Comparison of ENCODE assay signal across 8 cellular contexts in genomic region chr18:61581578-61582204, GRCh38.
DNase-seq lines count a peak whose midpoint lies in the region; ATAC-seq and TF ChIP-seq lines count a peak whose summit lies in the region.

No MANE protein-coding gene starts in this region.

- H3K9ac ChIP-seq in OCI-LY1 (ENCODE audit: low read length): no peak overlapping the region

- H3K27me3 ChIP-seq in CD4-positive, alpha-beta T cell (ENCODE audit: control insufficient read depth, insufficient read depth, low read length): peaks cover 17% of the 10 kb centered on the region
- H3K27me3 ChIP-seq in OCI-LY1 (ENCODE audit: insufficient read depth, low read length): peaks cover 3% of the 10 kb centered on the region; the same call in 1 of the 2 replicates

- H3K9me3 ChIP-seq in CD4-positive, alpha-beta T cell (ENCODE audit: control insufficient read depth, low read length): no peaks in the 10 kb centered on the region
- no peaks in the 10 kb centered on the region for H3K9me3 ChIP-seq in OCI-LY1 (ENCODE audit: low read length)

- intact Hi-C loops in CD4-positive, alpha-beta T cell (cut with DNase I, micrococcal nuclease): loop anchor here (1.0 to 5.0 kb wide), 3 partner anchors 311 to 1594 kb away; partner anchors contain the start of gene RNF152 (in 1 of the 2)

- H3K36me3 ChIP-seq in OCI-LY1 (ENCODE audit: insufficient read depth, low read length): no peaks in the 10 kb centered on the region

- CTCF ChIA-PET in CD4-positive, alpha-beta T cell (lab: Charles Lee): interaction anchor here (1.8 kb wide), 1 partner anchor 549 kb away, joined by 11 read pairs; no protein-coding TSS in a partner anchor

- DNase-seq in CD4-positive, alpha-beta T cell: peak; percentile 45 to 77 (median 54)
- peak; percentile 77 to 83 for DNase-seq in activated T-cell treated with anti-CD3 and anti-CD28 coated beads, Interleukin-2, amount 50 U/mL, for 48 hours
- DNase-seq in fibroblast of gingiva (ENCODE audit: low read depth): peak; percentile 40
- DNase-seq in naive B cell: peak; percentile 31
- peak; percentile 13 to 29 for DNase-seq in stimulated activated CD8-positive, alpha-beta memory T cell treated with anti-CD3 and anti-CD28 coated beads, Interleukin-7, amount 100 ng/mL, for 48 hours (ENCODE audit: extremely low read depth in 1 of 2, low read depth in 1 of 2)

- no peak overlapping the region for H3K4me2 ChIP-seq in OCI-LY1 (ENCODE audit: low read length)

- H3K4me1 Mint-ChIP-seq in CD4-positive, alpha-beta T cell (ENCODE audit: low read depth): peaks cover 9% of the 10 kb centered on the region
- H3K4me1 Mint-ChIP-seq in naive B cell: peaks cover 0 to 10% (median 6%) of the 10 kb centered on the region in 3 donors

- peak; percentile 95 for TF ChIP-seq CTCF in CD4-positive, alpha-beta T cell (IDR thresholded peaks at IDR 0.05)
- peak; percentile 86 for TF ChIP-seq CTCF in OCI-LY1 (IDR thresholded peaks at IDR 0.05; ENCODE audit: low read length)

- H3F3A ChIP-seq in OCI-LY1 (ENCODE audit: insufficient read depth, low read length): no peaks in the 10 kb centered on the region

- H3K4me3 Mint-ChIP-seq in CD4-positive, alpha-beta T cell: no peak overlapping the region
- H3K4me3 Mint-ChIP-seq in naive B cell: peak overlapping the region in 1 of 8 donors; percentile 17

- no peak overlapping the region for H3K4me3 ChIP-seq in OCI-LY1 (ENCODE audit: low read depth, low read length, poor library complexity, severe bottlenecking)

- peaks cover 82% of the 10 kb centered on the region for H3K27me3 Mint-ChIP-seq in CD4-positive, alpha-beta T cell
- peaks cover 30 to 51% (median 44%) of the 10 kb centered on the region in 3 donors for H3K27me3 Mint-ChIP-seq in naive B cell

- POLR2A ChIA-PET in CD4-positive, alpha-beta T cell (lab: Charles Lee): interaction anchor here (0.8 kb wide), 1 partner anchor 27 kb away, joined by 3 read pairs; no protein-coding TSS in a partner anchor

- no peaks in the 10 kb centered on the region for H3K4me1 ChIP-seq in OCI-LY1 (ENCODE audit: insufficient read depth, low read length, severe bottlenecking)

- no peaks in the 10 kb centered on the region for H3K79me2 ChIP-seq in OCI-LY1 (ENCODE audit: insufficient read depth, low read length)

- no peaks in the 10 kb centered on the region for H3K9me2 ChIP-seq in OCI-LY1 (ENCODE audit: low read depth, low read length)

- no peak overlapping the region for H3K27ac Mint-ChIP-seq in CD4-positive, alpha-beta T cell
- peak overlapping the region in 1 of 6 donors; percentile 34 for H3K27ac Mint-ChIP-seq in naive B cell

- no peaks in the 10 kb centered on the region for H3K36me3 Mint-ChIP-seq in CD4-positive, alpha-beta T cell (ENCODE audit: low read depth)
- H3K36me3 Mint-ChIP-seq in naive B cell: no peaks in the 10 kb centered on the region

- H3K27ac ChIP-seq in CD4-positive, alpha-beta T cell (ENCODE audit: low read depth, low read length): no peak overlapping the region
- no peak overlapping the region for H3K27ac ChIP-seq in OCI-LY1 (ENCODE audit: low read depth, low read length, poor library complexity, severe bottlenecking)

- H4K20me1 ChIP-seq in OCI-LY1 (ENCODE audit: insufficient read depth, low read length): no peaks in the 10 kb centered on the region

- no peaks in the 10 kb centered on the region for H3K9me3 Mint-ChIP-seq in CD4-positive, alpha-beta T cell
- no peaks in the 10 kb centered on the region for H3K9me3 Mint-ChIP-seq in naive B cell

- peak; percentile 72 for ATAC-seq in CD4-positive, alpha-beta T cell (ENCODE audit: poor library complexity)
- peak; percentile 83 for ATAC-seq in GM19397 (IDR thresholded peaks at IDR 0.05; ENCODE audit: unreplicated experiment)
- peak; percentile 85 for ATAC-seq in HG03565 (IDR thresholded peaks at IDR 0.05; ENCODE audit: unreplicated experiment)
- peak; percentile 63 to 77 for ATAC-seq in naive B cell (ENCODE audit: low read depth in 2 of 2)

- no peak overlapping the region for H2AFZ ChIP-seq in OCI-LY1 (ENCODE audit: low read length)

Comparison
In these comparisons a context has a peak if more than half of its experiments do, and no peak if none do; other contexts are left out.
1. DNase-seq: peak in every context shown above with its lines; median percentile 80 in activated T-cell treated with anti-CD3 and anti-CD28 coated beads, Interleukin-2, amount 50 U/mL, for 48 hours; 54 in CD4-positive, alpha-beta T cell; 40 in fibroblast of gingiva; 31 in naive B cell; 21 in stimulated activated CD8-positive, alpha-beta memory T cell treated with anti-CD3 and anti-CD28 coated beads, Interleukin-7, amount 100 ng/mL, for 48 hours.